ENCODE assay signal across 12 cellular contexts in the genomic region with DNA sequence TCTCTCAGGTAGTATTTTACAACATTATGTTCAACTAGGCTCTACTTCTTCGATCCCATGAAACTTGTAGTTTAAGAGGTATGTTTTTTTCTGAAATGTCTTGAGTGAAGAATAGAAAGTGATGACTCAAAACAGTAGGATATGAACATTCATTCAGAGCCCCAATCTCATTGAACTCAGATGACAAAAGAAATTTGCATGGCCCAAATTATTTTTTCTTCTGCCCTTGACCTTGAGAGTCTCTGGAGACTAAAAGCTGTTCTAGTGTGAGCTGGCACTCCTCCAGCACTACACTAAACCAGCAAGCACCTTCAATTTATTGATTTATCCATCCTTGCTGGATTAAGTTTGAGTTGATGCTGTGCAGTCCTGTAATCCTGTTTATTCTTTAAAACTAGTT. TPM values are rescaled to one million over a fixed set of nuclear protein-coding genes. Genes with fewer than 3 reads are reported as not detected.
DNase-seq lines count a peak whose midpoint lies in the region; ATAC-seq and TF ChIP-seq lines count a peak whose summit lies in the region.
"Had no signal": no experiment of that assay in that cellular context is flagged by ENCODE, and none has a peak within 500 bp of the region (broad histone marks: within the 10 kb centered on the region; RNA-seq: fewer than 3 reads in every experiment).

No MANE protein-coding gene starts in this region.

- H3K9me3 ChIP-seq in WERI-Rb-1 (ENCODE audit: severe bottlenecking) (no peaks in the 10 kb centered on the region), upper lobe of right lung (no peaks in the 10 kb centered on the region), heart right ventricle (peaks cover 0 to 8% (median 0%) of the 10 kb centered on the region in 11 donors)

- H3K36me3 ChIP-seq in WERI-Rb-1, result no peaks in the 10 kb centered on the region
- H3K36me3 ChIP-seq in upper lobe of right lung, result no peaks in the 10 kb centered on the region
- H3K36me3 ChIP-seq in heart right ventricle, result no peaks in the 10 kb centered on the region

- H3K4me1 ChIP-seq in upper lobe of right lung (peaks cover 11% of the 10 kb centered on the region), heart right ventricle (peaks cover 0 to 46% (median 24%) of the 10 kb centered on the region in 9 donors)

- peak; percentile 91 for ATAC-seq in GM18502 (IDR thresholded peaks at IDR 0.05; ENCODE audit: poor library complexity, unreplicated experiment)
- peak; percentile 55 for ATAC-seq in GM19467 (IDR thresholded peaks at IDR 0.05; ENCODE audit: unreplicated experiment)
- ATAC-seq in HG03064 (IDR thresholded peaks at IDR 0.05; ENCODE audit: low read depth, unreplicated experiment), result peak; percentile 75
- ATAC-seq in upper lobe of right lung, result no peak
- ATAC-seq in heart right ventricle, result no peak
- ATAC-seq: activated naive CD8-positive, alpha-beta T cell treated with anti-CD3 and anti-CD28 coated beads, Interleukin-2, amount 50 U/mL, for 24 hours had no signal

- intact Hi-C loops in upper lobe of right lung (cut with DNase I), result no loop called here
- intact Hi-C loops in heart right ventricle (cut with DNase I), result loop anchor here in 2 of 10 donors (5.0 to 10.0 kb wide), 2 partner anchors 93 to 125 kb away; no protein-coding TSS in a partner anchor

- H3K27me3 ChIP-seq in WERI-Rb-1 (ENCODE audit: insufficient read depth, low read depth, severe bottlenecking) (peaks cover 5% of the 10 kb centered on the region), upper lobe of right lung (no peaks in the 10 kb centered on the region), heart right ventricle (peaks cover 0 to 29% (median 0%) of the 10 kb centered on the region in 7 donors)

- WGBS in heart right ventricle, 2 donors, result 76 to 81% methylated on average over 1 of the region's 1 CpG

- H3K4me3 ChIP-seq in WERI-Rb-1 (ENCODE audit: low read depth, low read length), result no peak overlapping the region
- no peak overlapping the region for H3K4me3 ChIP-seq in upper lobe of right lung
- no peak overlapping the region for H3K4me3 ChIP-seq in heart right ventricle

- DNase-seq in WERI-Rb-1 (peak; percentile 37), upper lobe of right lung (no peak), heart right ventricle (no peak), NCI-H1930 (lab: John Stamatoyannopoulos, UW) (no peak), GOT3 (lab: John Stamatoyannopoulos, UW) (no peak)
- DNase-seq: activated naive CD8-positive, alpha-beta T cell treated with anti-CD3 and anti-CD28 coated beads, Interleukin-2, amount 50 U/mL, for 24 hours; GDM1; KBM-7; mesenchymal stem cell had no signal

- TF ChIP-seq CTCF in WERI-Rb-1 (IDR thresholded peaks at IDR 0.05; ENCODE audit: low read depth, low read length) (no peak), upper lobe of right lung (IDR thresholded peaks at IDR 0.05) (no peak), heart right ventricle (IDR thresholded peaks at IDR 0.05) (no peak)

- H3K27ac ChIP-seq in WERI-Rb-1, result no peak overlapping the region
- H3K27ac ChIP-seq in upper lobe of right lung, result no peak overlapping the region
- H3K27ac ChIP-seq in heart right ventricle, result peak overlapping the region in 2 of 10 donors; percentile 2 to 30

RNA-seq across cellular contexts. Expression of gene DCLK2, which starts 4.0 kb away (rescaled TPM):
- 4.9 TPM for total RNA-seq in upper lobe of right lung
- 10 to 100 TPM; 10.5 to 33.4 (median 18.5) TPM for total RNA-seq in heart right ventricle
- polyA plus RNA-seq in heart right ventricle, result 1 to 10 TPM; 4.1 to 7.3 TPM

Comparison
In these comparisons a context has a peak if more than half of its experiments do, and no peak if none do; other contexts are left out.
1. ATAC-seq: peak in GM18502 (single experiment), GM19467 (single experiment) and HG03064 (single experiment); none in upper lobe of right lung (single experiment) and heart right ventricle (0 of 8).